1 cellular context compared by ENCODE assay signal in the genomic region with DNA sequence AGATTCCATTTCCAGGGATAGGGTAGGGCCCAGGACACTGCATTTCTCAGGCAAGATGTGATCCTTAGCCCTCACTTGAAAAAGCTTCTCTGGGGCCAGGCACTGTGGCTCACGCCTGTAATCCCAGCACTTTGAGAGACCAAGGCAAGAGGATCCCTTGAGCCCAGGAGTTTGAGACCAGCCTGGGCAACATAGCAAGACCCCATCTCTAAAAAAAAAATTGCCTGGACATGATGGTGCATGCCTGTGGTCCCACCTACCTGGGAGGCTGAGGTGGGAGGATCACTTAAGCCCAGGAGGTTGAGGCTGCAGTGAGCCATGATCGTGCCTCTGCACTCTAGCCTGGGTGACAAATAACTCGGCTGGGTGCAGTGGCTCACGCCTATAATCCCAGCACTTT.
TF ChIP-seq lines count a peak whose summit lies in the region.

No MANE protein-coding gene starts in this region.

TF ChIP-seq in HepG2, 621 proteins besides CTCF, POLR2A, EP300 and RAD21:
- peak; percentile 43; the same call in 1 of the 2 replicates for TF ChIP-seq ZNF121 (CRISPR knock-in tag; IDR thresholded peaks at IDR 0.05)
